ENCODE assay signal across 1 cellular context in the genomic region with DNA sequence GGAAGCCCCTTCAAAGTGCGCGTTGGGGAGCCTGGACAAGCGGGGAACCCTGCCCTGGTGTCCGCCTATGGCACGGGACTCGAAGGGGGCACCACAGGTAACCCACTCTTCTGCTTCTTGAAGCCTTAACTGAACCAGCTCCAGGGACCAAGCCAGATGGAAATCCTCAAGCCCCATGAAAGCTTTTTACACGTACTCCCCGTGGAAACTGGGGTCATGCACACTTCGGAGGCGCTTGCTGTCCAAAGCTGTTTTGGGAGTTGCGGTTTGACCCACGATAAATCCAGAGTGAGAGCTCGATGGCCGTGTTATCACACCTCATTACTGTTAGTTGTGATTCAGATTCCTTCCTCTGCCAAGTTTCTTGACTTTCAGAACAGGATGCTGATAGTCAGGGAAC.
A peak's percentile ranks its signal among the peaks of the same experiment; 100 is the strongest.
TF ChIP-seq lines count a peak whose summit lies in the region.

No MANE protein-coding gene starts in this region.

TF ChIP-seq in IMR-90, 13 proteins besides CTCF, POLR2A, EP300 and RAD21 (continued from another document):
- TF ChIP-seq BHLHE40 (IDR thresholded peaks at IDR 0.05; ENCODE audit: low read depth, low read length), result peak; percentile 64; the same call in 1 of the 2 replicates
